ENCODE assay signal across 1 cellular context in the genomic region with DNA sequence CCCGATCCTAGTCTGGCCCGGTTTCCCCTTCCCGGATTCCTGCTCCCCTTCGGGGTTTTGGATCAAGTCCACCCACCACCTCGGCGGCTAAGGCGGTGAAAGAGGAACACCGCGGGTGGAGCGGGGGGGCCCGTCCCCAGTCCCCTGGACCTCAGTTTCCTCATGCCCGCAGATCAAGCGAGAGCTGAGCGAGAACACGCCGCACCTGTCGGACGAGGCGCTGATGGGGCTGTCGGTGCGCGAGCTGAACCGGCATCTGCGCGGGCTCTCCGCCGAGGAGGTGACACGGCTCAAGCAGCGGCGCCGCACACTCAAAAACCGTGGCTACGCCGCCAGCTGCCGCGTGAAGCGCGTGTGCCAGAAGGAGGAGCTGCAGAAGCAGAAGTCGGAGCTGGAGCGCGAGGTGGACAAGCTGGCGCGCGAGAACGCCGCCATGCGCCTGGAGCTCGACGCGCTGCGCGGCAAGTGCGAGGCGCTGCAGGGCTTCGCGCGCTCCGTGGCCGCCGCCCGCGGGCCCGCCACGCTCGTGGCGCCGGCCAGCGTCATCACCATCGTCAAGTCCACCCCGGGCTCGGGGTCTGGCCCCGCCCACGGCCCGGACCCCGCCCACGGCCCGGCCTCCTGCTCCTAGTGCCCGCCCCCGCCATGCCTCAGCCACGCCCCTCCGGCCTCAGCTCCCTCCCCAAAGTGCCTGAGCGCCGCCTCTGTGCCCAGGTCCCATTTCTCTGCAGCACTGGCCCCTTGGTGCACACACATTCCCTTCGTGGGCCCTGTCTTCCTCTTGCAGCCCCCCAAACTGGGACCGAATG.
TF ChIP-seq lines count a peak whose summit lies in the region.

No MANE protein-coding gene starts in this region.

TF ChIP-seq in HepG2, 621 proteins besides CTCF, POLR2A, EP300 and RAD21:
- TF ChIP-seq AGO1 (IDR thresholded peaks at IDR 0.05; ENCODE audit: low read depth, low read length, poor library complexity, severe bottlenecking) (peak; percentile 62), ZNF280D (CRISPR knock-in tag; IDR thresholded peaks at IDR 0.05) (no peak), AGO2 (optimal IDR thresholded peaks at IDR 0.05; ENCODE audit: low read depth, low read length) (peak; percentile 41), POLR2AphosphoS2 (IDR thresholded peaks at IDR 0.05; ENCODE audit: low read depth, low read length) (peak; percentile 9; the same call in 1 of the 2 replicates), ZEB1 (IDR thresholded peaks at IDR 0.05; ENCODE audit: insufficient replicate concordance, low read depth) (no peak)
